1 cellular context compared by ENCODE assay signal in genomic region chr17:44001461-44001920, GRCh38.
TF ChIP-seq lines count a peak whose summit lies in the region.

No MANE protein-coding gene starts in this region.

TF ChIP-seq in HepG2, 621 proteins besides CTCF, POLR2A, EP300 and RAD21 (continued from another document and continues in another):
- TF ChIP-seq ZBED4 (CRISPR knock-in tag; IDR thresholded peaks at IDR 0.05; ENCODE audit: borderline replicate concordance), result peak; percentile 86; the same call in 1 of the 2 replicates
- 0 out of 2 replicates have a peak, but pooled peaks have one; percentile 5 for TF ChIP-seq ZBTB10 (CRISPR knock-in tag; IDR thresholded peaks at IDR 0.05; ENCODE audit: borderline replicate concordance)
- peak; percentile 63; the same call in 1 of the 2 replicates for TF ChIP-seq HOMEZ (CRISPR knock-in tag; IDR thresholded peaks at IDR 0.05; ENCODE audit: low read depth)
- peak; percentile 76 for TF ChIP-seq TAF1 (CRISPR knock-in tag; IDR thresholded peaks at IDR 0.05)
- TF ChIP-seq ZNF44 (CRISPR knock-in tag; IDR thresholded peaks at IDR 0.05), result no peak
- no peak; the same call in 1 of the 2 replicates for TF ChIP-seq ZNF441 (CRISPR knock-in tag; IDR thresholded peaks at IDR 0.05; ENCODE audit: borderline replicate concordance)
- TF ChIP-seq ZNF816 (CRISPR knock-in tag; IDR thresholded peaks at IDR 0.05; ENCODE audit: borderline replicate concordance), result peak; percentile 78
- peak; percentile 69; the same call in 1 of the 2 replicates for TF ChIP-seq NR2F6 (IDR thresholded peaks at IDR 0.05)
- peak; percentile 88 for TF ChIP-seq NR2F6 (CRISPR knock-in tag; IDR thresholded peaks at IDR 0.05)
- TF ChIP-seq NFE2L2 (IDR thresholded peaks at IDR 0.05; ENCODE audit: low read length), result no peak
- TF ChIP-seq MTERF4 (CRISPR knock-in tag; IDR thresholded peaks at IDR 0.05), result no peak
- no peak for TF ChIP-seq BRD4 (CRISPR knock-in tag; IDR thresholded peaks at IDR 0.05)
- no peak for TF ChIP-seq ZNF792 (CRISPR knock-in tag; IDR thresholded peaks at IDR 0.05)
- peak; percentile 67; the same call in 1 of the 2 replicates for TF ChIP-seq THAP11 (CRISPR knock-in tag; IDR thresholded peaks at IDR 0.05)
- TF ChIP-seq ZNF350 (CRISPR knock-in tag; IDR thresholded peaks at IDR 0.05; ENCODE audit: borderline replicate concordance, low read depth), result no peak; the same call in 1 of the 2 replicates
- TF ChIP-seq ZFP36L1 (CRISPR knock-in tag; IDR thresholded peaks at IDR 0.05), result 0 out of 2 replicates have a peak, but pooled peaks have one; percentile 37
- TF ChIP-seq ZNF644 (CRISPR knock-in tag; IDR thresholded peaks at IDR 0.05; ENCODE audit: low read depth), result peak; percentile 34; the same call in 1 of the 2 replicates
- peak; percentile 56; the same call in 1 of the 2 replicates for TF ChIP-seq AHDC1 (CRISPR knock-in tag; IDR thresholded peaks at IDR 0.05; ENCODE audit: borderline replicate concordance)
- TF ChIP-seq ATF4 (CRISPR knock-in tag; IDR thresholded peaks at IDR 0.05), result peak in 1 of 2 experiments; percentile 85; a peak in 2 of 4 replicates
- TF ChIP-seq TFE3 (CRISPR knock-in tag; IDR thresholded peaks at IDR 0.05), result peak; percentile 55
- TF ChIP-seq SAP130 (CRISPR knock-in tag; IDR thresholded peaks at IDR 0.05; ENCODE audit: low read depth), result peak; percentile 90
- 0 out of 2 replicates have a peak, but pooled peaks have one; percentile 49 for TF ChIP-seq PPARG (CRISPR knock-in tag; conservative IDR thresholded peaks at IDR 0.05)
- TF ChIP-seq DNMT3B (CRISPR knock-in tag; conservative IDR thresholded peaks at IDR 0.05), result 0 out of 2 replicates have a peak, but pooled peaks have one; percentile 24
- 0 out of 2 replicates have a peak, but pooled peaks have one; percentile 68 for TF ChIP-seq BCL3 (CRISPR knock-in tag; IDR thresholded peaks at IDR 0.05)
- TF ChIP-seq HES4 (CRISPR knock-in tag; IDR thresholded peaks at IDR 0.05; ENCODE audit: borderline replicate concordance), result no peak
- TF ChIP-seq ZNF607 (CRISPR knock-in tag; IDR thresholded peaks at IDR 0.05; ENCODE audit: borderline replicate concordance), result 0 out of 2 replicates have a peak, but pooled peaks have one; percentile 55
- peak; percentile 92 for TF ChIP-seq PAXIP1 (CRISPR knock-in tag; conservative IDR thresholded peaks at IDR 0.05)
- no peak for TF ChIP-seq MAX (IDR thresholded peaks at IDR 0.05)
- peak; percentile 50; the same call in 1 of the 2 replicates for TF ChIP-seq HOXA3 (CRISPR knock-in tag; IDR thresholded peaks at IDR 0.05)
- peak; percentile 72; the same call in 1 of the 2 replicates for TF ChIP-seq ZNF136 (CRISPR knock-in tag; IDR thresholded peaks at IDR 0.05; ENCODE audit: low read depth)
- 0 out of 2 replicates have a peak, but pooled peaks have one; percentile 19 for TF ChIP-seq HNF4A (CRISPR knock-in tag; IDR thresholded peaks at IDR 0.05)
